7 cellular contexts compared by ENCODE assay signal in genomic region chr5:105274079-105274478, GRCh38.
"Had no signal": no experiment of that assay in that cellular context is flagged by ENCODE, and none has a peak within 500 bp of the region (broad histone marks: within the 10 kb centered on the region; RNA-seq: fewer than 3 reads in every experiment).

No MANE protein-coding gene starts in this region.

- H3K4me3 ChIP-seq: GM23338, K562 had no signal

- H3K27ac ChIP-seq: HL-60 had no signal

- ATAC-seq: GM23338, K562 had no signal

- DNase-seq: H9, HCEC 1CT, IMR-90, KG1 had no signal
